ENCODE assay signal across 1 cellular context in the genomic region with DNA sequence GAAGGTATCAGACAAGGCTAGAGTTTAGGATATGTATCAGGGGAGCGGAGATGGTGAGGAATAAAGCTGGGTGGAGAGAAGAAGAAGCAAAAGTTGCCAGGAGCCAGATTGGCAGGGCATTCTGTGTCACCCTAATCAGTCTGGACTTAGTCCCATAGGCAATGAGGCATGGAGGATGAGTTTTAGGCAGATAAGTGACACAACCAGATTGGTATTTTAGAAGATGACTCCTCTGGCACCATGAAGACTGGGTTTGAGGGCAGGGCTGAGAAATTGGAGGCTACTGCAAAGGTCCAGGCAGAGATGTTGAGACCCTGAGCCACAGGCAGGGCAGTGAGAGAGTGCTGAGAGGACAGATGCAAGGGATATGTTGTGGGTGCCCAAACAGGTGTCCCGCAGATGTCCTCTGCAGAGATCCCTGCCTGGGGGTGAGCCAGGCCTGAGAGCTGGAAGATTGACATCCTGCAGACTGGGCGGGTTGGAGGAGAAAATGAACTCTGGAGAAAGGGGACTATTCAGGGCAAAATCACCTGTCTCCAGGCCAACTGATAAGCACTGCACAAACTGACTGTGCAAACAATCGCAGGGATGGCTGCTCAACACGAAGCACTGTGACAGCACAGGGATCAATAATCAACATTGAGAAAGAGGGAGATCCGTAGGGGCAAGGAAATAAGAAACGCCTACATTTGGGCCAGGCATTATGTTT.
A peak's percentile ranks its signal among the peaks of the same experiment; 100 is the strongest.
TF ChIP-seq lines count a peak whose summit lies in the region.

No MANE protein-coding gene starts in this region.

TF ChIP-seq in HepG2, 621 proteins besides CTCF, POLR2A, EP300 and RAD21 (continued from another document and continues in another):
- TF ChIP-seq, protein P1, sequence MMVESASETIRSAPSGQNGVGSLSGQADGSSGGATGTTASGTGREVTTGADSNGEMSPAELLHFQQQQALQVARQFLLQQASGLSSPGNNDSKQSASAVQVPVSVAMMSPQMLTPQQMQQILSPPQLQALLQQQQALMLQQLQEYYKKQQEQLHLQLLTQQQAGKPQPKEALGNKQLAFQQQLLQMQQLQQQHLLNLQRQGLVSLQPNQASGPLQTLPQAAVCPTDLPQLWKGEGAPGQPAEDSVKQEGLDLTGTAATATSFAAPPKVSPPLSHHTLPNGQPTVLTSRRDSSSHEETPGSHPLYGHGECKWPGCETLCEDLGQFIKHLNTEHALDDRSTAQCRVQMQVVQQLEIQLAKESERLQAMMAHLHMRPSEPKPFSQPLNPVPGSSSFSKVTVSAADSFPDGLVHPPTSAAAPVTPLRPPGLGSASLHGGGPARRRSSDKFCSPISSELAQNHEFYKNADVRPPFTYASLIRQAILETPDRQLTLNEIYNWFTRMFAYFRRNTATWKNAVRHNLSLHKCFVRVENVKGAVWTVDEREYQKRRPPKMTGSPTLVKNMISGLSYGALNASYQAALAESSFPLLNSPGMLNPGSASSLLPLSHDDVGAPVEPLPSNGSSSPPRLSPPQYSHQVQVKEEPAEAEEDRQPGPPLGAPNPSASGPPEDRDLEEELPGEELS (CRISPR knock-in tag; IDR thresholded peaks at IDR 0.05), result peak; percentile 41; the same call in 1 of the 2 replicates
- TF ChIP-seq ZNF326 (CRISPR knock-in tag; IDR thresholded peaks at IDR 0.05; ENCODE audit: borderline replicate concordance) (no peak), REL (CRISPR knock-in tag; conservative IDR thresholded peaks at IDR 0.05) (no peak), ZNF484 (CRISPR knock-in tag; IDR thresholded peaks at IDR 0.05; ENCODE audit: borderline replicate concordance, low read depth) (no peak), TEAD2 (CRISPR knock-in tag; IDR thresholded peaks at IDR 0.05) (no peak), ZNF790 (CRISPR knock-in tag; IDR thresholded peaks at IDR 0.05; ENCODE audit: borderline replicate concordance) (no peak), MXI1 (IDR thresholded peaks at IDR 0.05; ENCODE audit: borderline replicate concordance, low read depth, low read length) (no peak), NR3C1 (CRISPR knock-in tag; IDR thresholded peaks at IDR 0.05) (no peak), SIX1 (CRISPR knock-in tag; IDR thresholded peaks at IDR 0.05; ENCODE audit: borderline replicate concordance) (no peak; the same call in 1 of the 2 replicates), AKNA (CRISPR knock-in tag; IDR thresholded peaks at IDR 0.05; ENCODE audit: borderline replicate concordance) (no peak), ZNF878 (CRISPR knock-in tag; IDR thresholded peaks at IDR 0.05) (no peak), MEIS2 (CRISPR knock-in tag; IDR thresholded peaks at IDR 0.05) (no peak; the same call in 1 of the 2 replicates), SP4 (CRISPR knock-in tag; IDR thresholded peaks at IDR 0.05) (no peak), FIP1L1 (IDR thresholded peaks at IDR 0.05; ENCODE audit: borderline replicate concordance, insufficient read depth, low read depth, low read length) (no peak), ZNF274 (CRISPR knock-in tag; IDR thresholded peaks at IDR 0.05) (no peak), NFIB (CRISPR knock-in tag; IDR thresholded peaks at IDR 0.05; ENCODE audit: borderline replicate concordance) (no peak), ZNF180 (CRISPR knock-in tag; IDR thresholded peaks at IDR 0.05; ENCODE audit: borderline replicate concordance, low read depth) (no peak), HOXD1 (CRISPR knock-in tag; IDR thresholded peaks at IDR 0.05) (no peak), PATZ1 (CRISPR knock-in tag; IDR thresholded peaks at IDR 0.05) (peak; percentile 46; the same call in 1 of the 2 replicates), ATF7-NPFF (CRISPR knock-in tag; IDR thresholded peaks at IDR 0.05; ENCODE audit: low read depth) (no peak), ZSCAN20 (CRISPR knock-in tag; IDR thresholded peaks at IDR 0.05; ENCODE audit: borderline replicate concordance) (no peak), RFX3 (CRISPR knock-in tag; IDR thresholded peaks at IDR 0.05) (no peak), TARDBP (CRISPR knock-in tag; IDR thresholded peaks at IDR 0.05) (peak; percentile 71; the same call in 1 of the 2 replicates), ZNF687 (CRISPR knock-in tag; IDR thresholded peaks at IDR 0.05) (no peak), RXRB (CRISPR knock-in tag; IDR thresholded peaks at IDR 0.05; ENCODE audit: borderline replicate concordance) (peak; percentile 64; the same call in 1 of the 2 replicates), NCOA2 (CRISPR knock-in tag; IDR thresholded peaks at IDR 0.05) (peak; percentile 58), ZNF850 (CRISPR knock-in tag; conservative IDR thresholded peaks at IDR 0.05) (no peak), ZNF557 (CRISPR knock-in tag; IDR thresholded peaks at IDR 0.05) (no peak), NR1H2 (CRISPR knock-in tag; IDR thresholded peaks at IDR 0.05; ENCODE audit: borderline replicate concordance, low read depth) (no peak), TOPORS (CRISPR knock-in tag; IDR thresholded peaks at IDR 0.05) (peak; percentile 28; the same call in 1 of the 2 replicates), NR2F6 (IDR thresholded peaks at IDR 0.05) (0 out of 2 replicates have a peak, but pooled peaks have one; percentile 26), NR2F6 (CRISPR knock-in tag; IDR thresholded peaks at IDR 0.05) (peak; percentile 39; the same call in 1 of the 2 replicates)
- TF ChIP-seq, protein P2, sequence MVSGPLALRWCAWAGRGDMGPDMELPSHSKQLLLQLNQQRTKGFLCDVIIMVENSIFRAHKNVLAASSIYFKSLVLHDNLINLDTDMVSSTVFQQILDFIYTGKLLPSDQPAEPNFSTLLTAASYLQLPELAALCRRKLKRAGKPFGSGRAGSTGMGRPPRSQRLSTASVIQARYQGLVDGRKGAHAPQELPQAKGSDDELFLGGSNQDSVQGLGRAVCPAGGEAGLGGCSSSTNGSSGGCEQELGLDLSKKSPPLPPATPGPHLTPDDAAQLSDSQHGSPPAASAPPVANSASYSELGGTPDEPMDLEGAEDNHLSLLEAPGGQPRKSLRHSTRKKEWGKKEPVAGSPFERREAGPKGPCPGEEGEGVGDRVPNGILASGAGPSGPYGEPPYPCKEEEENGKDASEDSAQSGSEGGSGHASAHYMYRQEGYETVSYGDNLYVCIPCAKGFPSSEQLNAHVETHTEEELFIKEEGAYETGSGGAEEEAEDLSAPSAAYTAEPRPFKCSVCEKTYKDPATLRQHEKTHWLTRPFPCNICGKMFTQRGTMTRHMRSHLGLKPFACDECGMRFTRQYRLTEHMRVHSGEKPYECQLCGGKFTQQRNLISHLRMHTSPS (CRISPR knock-in tag; IDR thresholded peaks at IDR 0.05; ENCODE audit: low read depth), result no peak
- TF ChIP-seq, protein P3, sequence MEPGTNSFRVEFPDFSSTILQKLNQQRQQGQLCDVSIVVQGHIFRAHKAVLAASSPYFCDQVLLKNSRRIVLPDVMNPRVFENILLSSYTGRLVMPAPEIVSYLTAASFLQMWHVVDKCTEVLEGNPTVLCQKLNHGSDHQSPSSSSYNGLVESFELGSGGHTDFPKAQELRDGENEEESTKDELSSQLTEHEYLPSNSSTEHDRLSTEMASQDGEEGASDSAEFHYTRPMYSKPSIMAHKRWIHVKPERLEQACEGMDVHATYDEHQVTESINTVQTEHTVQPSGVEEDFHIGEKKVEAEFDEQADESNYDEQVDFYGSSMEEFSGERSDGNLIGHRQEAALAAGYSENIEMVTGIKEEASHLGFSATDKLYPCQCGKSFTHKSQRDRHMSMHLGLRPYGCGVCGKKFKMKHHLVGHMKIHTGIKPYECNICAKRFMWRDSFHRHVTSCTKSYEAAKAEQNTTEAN (CRISPR knock-in tag; conservative IDR thresholded peaks at IDR 0.05), result no peak
